ENCODE assay signal across 25 cellular contexts in the genomic region with DNA sequence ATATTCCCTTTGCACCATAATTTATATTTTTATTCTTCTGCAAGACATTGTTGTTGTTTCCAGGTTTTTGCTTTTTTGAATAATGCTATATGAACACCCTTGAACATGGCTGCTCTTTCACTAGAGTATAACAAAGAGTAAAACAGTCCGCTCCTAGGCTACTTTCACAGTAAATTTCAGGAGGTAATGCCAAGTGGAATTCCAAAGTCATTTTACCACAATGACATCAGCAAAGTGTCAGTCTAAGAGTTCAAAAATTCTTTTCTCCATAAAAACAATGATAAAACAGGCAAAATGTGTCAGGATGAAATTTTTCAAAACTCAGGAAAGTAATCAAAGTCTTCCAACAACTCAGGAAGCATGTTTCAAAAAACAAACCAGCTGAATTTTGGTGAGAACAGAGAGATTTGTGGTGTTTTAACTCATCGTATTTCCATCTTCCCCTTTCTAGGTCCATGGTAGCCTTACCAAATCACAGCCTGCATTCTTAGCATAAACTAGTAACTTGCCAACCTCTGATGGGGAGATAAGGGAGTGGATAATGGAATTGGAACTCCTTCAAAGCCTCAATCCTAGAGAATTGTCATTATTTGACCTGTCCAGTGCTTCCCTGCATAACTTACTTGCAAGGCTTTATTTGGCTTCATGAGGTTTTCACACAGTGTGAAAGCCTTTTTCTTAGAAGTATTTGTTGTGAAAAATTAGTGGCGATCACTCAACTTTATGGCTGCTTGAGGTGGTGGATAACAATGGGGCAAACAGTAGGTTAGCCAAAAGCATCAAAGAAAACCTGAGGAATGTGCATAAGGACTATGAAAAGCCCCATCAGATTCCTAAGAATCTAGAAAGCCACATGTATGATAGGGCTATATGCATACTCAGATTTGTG.
DNase-seq lines count a peak whose midpoint lies in the region; ATAC-seq and TF ChIP-seq lines count a peak whose summit lies in the region.
"Had no signal": no experiment of that assay in that cellular context is flagged by ENCODE, and none has a peak within 500 bp of the region (broad histone marks: within the 10 kb centered on the region; RNA-seq: fewer than 3 reads in every experiment).

No MANE protein-coding gene starts in this region.

- H3K14ac ChIP-seq in IMR-90 (replicated peaks; ENCODE audit: low read depth, low read length), result no peak overlapping the region

- no peaks in the 10 kb centered on the region for H3K36me3 ChIP-seq in IMR-90 (ENCODE audit: control insufficient read depth, insufficient read depth, low read length)
- H3K36me3 ChIP-seq: prostate gland, sigmoid colon, upper lobe of right lung had no signal

- no peak overlapping the region for H3K23ac ChIP-seq in IMR-90 (ENCODE audit: low read depth, low read length)

- H2BK15ac ChIP-seq in IMR-90 (ENCODE audit: low read depth, low read length), result no peak overlapping the region

- no peak overlapping the region for H3K4me2 ChIP-seq in IMR-90 (ENCODE audit: low read depth, low read length)

- no peaks in the 10 kb centered on the region for H3K9me3 ChIP-seq in IMR-90 (ENCODE audit: control insufficient read depth, insufficient read depth, low read length)
- H3K9me3 ChIP-seq: prostate gland, sigmoid colon, upper lobe of right lung had no signal

- no peak for TF ChIP-seq POLR2A in IMR-90 (IDR thresholded peaks at IDR 0.05; ENCODE audit: low read depth, low read length)

- no TSS peak for BruUV-seq in IMR-90 (replicated peaks; lab: Mats Ljungman, UMichigan)

- H3K4me3 ChIP-seq in IMR-90 (ENCODE audit: insufficient read depth, low read depth, low read length), result no peak overlapping the region
- no peak overlapping the region for H3K4me3 ChIP-seq in astrocyte of the cerebellum (ENCODE audit: low read depth, low read length)
- H3K4me3 ChIP-seq: prostate gland, sigmoid colon, upper lobe of right lung had no signal

- H3K27ac Mint-ChIP-seq in memory B cell, result peak overlapping the region; percentile 57
- H3K27ac Mint-ChIP-seq in activated naive CD8-positive, alpha-beta T cell treated with anti-CD3 and anti-CD28 coated beads for 36 hours, result no peak overlapping the region
- no peak overlapping the region for H3K27ac Mint-ChIP-seq in activated T-cell treated with anti-CD3 and anti-CD28 coated beads, Interleukin-2, amount 50 U/mL, for 72 hours
- H3K27ac Mint-ChIP-seq: activated CD8-positive, alpha-beta T cell treated with anti-CD3 and anti-CD28 coated beads, Interleukin-2, amount 10 ng/mL, durations not matched to agents 7 days and 5 days; brain; IgD-negative memory B cell; stimulated activated memory B cell treated with anti-CD40 and anti-IgM and Interleukin-4, amounts not matched to agents 10 μg/mL and 1 μg/mL and 100 μg/mL, for 72 hours; T-helper 17 cell had no signal

- H3K27ac ChIP-seq in IMR-90 (ENCODE audit: insufficient read depth, low read length), result no peak overlapping the region
- H3K27ac ChIP-seq: prostate gland, sigmoid colon, upper lobe of right lung had no signal

- dilution Hi-C loops in IMR-90 (cut with HindIII; ENCODE audit: low sequenced_read_pairs, unreplicated experiment), result no loop called here

- no CpG with 5 or more reads among the region's 3 CpGs for WGBS in IMR-90 (ENCODE audit: extremely low coverage in 2 of 2, insufficient read length in 1 of 2), 2 experiments

- H2BK120ac ChIP-seq in IMR-90 (ENCODE audit: low read depth, low read length), result no peak overlapping the region

- no peak overlapping the region for H3K4me3 Mint-ChIP-seq in memory B cell
- H3K4me3 Mint-ChIP-seq in activated naive CD8-positive, alpha-beta T cell treated with anti-CD3 and anti-CD28 coated beads for 36 hours, result no peak overlapping the region
- H3K4me3 Mint-ChIP-seq in activated T-cell treated with anti-CD3 and anti-CD28 coated beads, Interleukin-2, amount 50 U/mL, for 72 hours, result no peak overlapping the region
- H3K4me3 Mint-ChIP-seq: activated CD8-positive, alpha-beta T cell treated with anti-CD3 and anti-CD28 coated beads, Interleukin-2, amount 10 ng/mL, durations not matched to agents 7 days and 5 days; brain; IgD-negative memory B cell; stimulated activated memory B cell treated with anti-CD40 and anti-IgM and Interleukin-4, amounts not matched to agents 10 μg/mL and 1 μg/mL and 100 μg/mL, for 72 hours; T-helper 17 cell had no signal

- H3K9ac ChIP-seq in IMR-90 (ENCODE audit: low read depth, low read length), result no peak overlapping the region

- peak overlapping the region; percentile 47; the same call in 1 of the 2 replicates for H3K18ac ChIP-seq in IMR-90 (ENCODE audit: low read depth, low read length)

- ATAC-seq in IMR-90 (ENCODE audit: low read depth) (no peak), memory B cell (ENCODE audit: low read depth) (no peak)
- ATAC-seq in activated T-cell treated with anti-CD3 and anti-CD28 coated beads, Interleukin-2, amount 50 U/mL, for 72 hours (replicated peaks in 1 of 2), result no peak
- ATAC-seq: activated CD8-positive, alpha-beta T cell treated with anti-CD3 and anti-CD28 coated beads, Interleukin-2, amount 10 ng/mL, durations not matched to agents 7 days and 5 days; left cardiac atrium; stimulated activated memory B cell treated with anti-CD40 and anti-IgM and Interleukin-4, amounts not matched to agents 10 μg/mL and 1 μg/mL and 100 μg/mL, for 72 hours; T-helper 17 cell; upper lobe of right lung had no signal

- TF ChIP-seq RAD21 in IMR-90 (IDR thresholded peaks at IDR 0.05; ENCODE audit: low read length), result no peak

- POLR2A ChIA-PET in IMR-90 (lab: Charles Lee; ENCODE audit: unreplicated experiment), result no interaction called here

- H4K8ac ChIP-seq in IMR-90 (ENCODE audit: low read depth in 2 of 2, low read length in 2 of 2), result no peak overlapping the region

- CTCF ChIA-PET in IMR-90 (lab: Yijun Ruan, JAX), result no interaction called here

- H2BK20ac ChIP-seq in IMR-90 (ENCODE audit: low read depth, low read length), result no peak overlapping the region

- H3K27me3 ChIP-seq in IMR-90 (ENCODE audit: control insufficient read depth, insufficient read depth, low read length), result no peaks in the 10 kb centered on the region
- H3K27me3 ChIP-seq: sigmoid colon, upper lobe of right lung had no signal

- in situ Hi-C loops in IMR-90 (cut with MboI; ENCODE audit: low sequenced_read_pairs) (no loop called here), astrocyte of the cerebellum (cut with HindIII; ENCODE audit: low sequenced_read_pairs) (no loop called here)

- no peak overlapping the region for H2BK5ac ChIP-seq in IMR-90 (ENCODE audit: low read depth, low read length, poor library complexity, severe bottlenecking)

- no peaks in the 10 kb centered on the region for H3K9me3 Mint-ChIP-seq in memory B cell
- H3K9me3 Mint-ChIP-seq in activated naive CD8-positive, alpha-beta T cell treated with anti-CD3 and anti-CD28 coated beads for 36 hours, result no peaks in the 10 kb centered on the region
- H3K9me3 Mint-ChIP-seq in activated T-cell treated with anti-CD3 and anti-CD28 coated beads, Interleukin-2, amount 50 U/mL, for 72 hours, result no peaks in the 10 kb centered on the region
- H3K9me3 Mint-ChIP-seq: IgD-negative memory B cell; stimulated activated memory B cell treated with anti-CD40 and anti-IgM and Interleukin-4, amounts not matched to agents 10 μg/mL and 1 μg/mL and 100 μg/mL, for 72 hours had no signal

- H2AK5ac ChIP-seq in IMR-90 (ENCODE audit: low read depth, low read length), result no peak overlapping the region

- no peak overlapping the region for H4K91ac ChIP-seq in IMR-90 (ENCODE audit: insufficient read depth, low read depth, low read length)

- H4K5ac ChIP-seq in IMR-90 (ENCODE audit: low read depth, low read length), result no peak overlapping the region; the same call in 1 of the 2 replicates

- peak; percentile 60 for DNase-seq in EL
- DNase-seq in IMR-90, result peak; percentile 40
- DNase-seq in astrocyte of the cerebellum (ENCODE audit: low read depth), result peak; percentile 98
- DNase-seq in memory B cell (ENCODE audit: low spot score in 2 of 2), result no peak
- DNase-seq in NCI-H1092 (lab: John Stamatoyannopoulos, UW), result no peak
- DNase-seq in DMS153 treated with DMSO at 0.1 percent for 48 hours (lab: John Stamatoyannopoulos, UW; ENCODE audit: unreplicated experiment), result no peak
- no peak for DNase-seq in activated naive CD8-positive, alpha-beta T cell treated with anti-CD3 and anti-CD28 coated beads for 36 hours
- no peak for DNase-seq in activated T-cell treated with anti-CD3 and anti-CD28 coated beads, Interleukin-2, amount 50 U/mL, for 72 hours
- DNase-seq: ACHN; activated CD8-positive, alpha-beta T cell treated with anti-CD3 and anti-CD28 coated beads, Interleukin-2, amount 10 ng/mL, durations not matched to agents 7 days and 5 days; activated effector memory CD4-positive, alpha-beta T cell treated with Interleukin-2 at 50 U/mL for 16 hours; effector CD4-positive, alpha-beta T cell; foreskin melanocyte; left cardiac atrium; NCI-H1105; NCI-H2029; NCI-H526 treated with DMSO at 0.1 percent for 48 hours; sigmoid colon; stimulated activated CD4-positive, alpha-beta T cell treated with anti-CD3 and anti-CD28 coated beads, Interleukin-4, amount 100 ng/mL, for 4 hours; T-helper 17 cell; upper lobe of right lung had no signal

- H3K79me1 ChIP-seq in IMR-90 (ENCODE audit: low read depth in 1 of 2, low read length in 2 of 2), result no peaks in the 10 kb centered on the region

- H3K36me3 Mint-ChIP-seq in memory B cell, result peaks cover under 1% of the 10 kb centered on the region
- no peaks in the 10 kb centered on the region for H3K36me3 Mint-ChIP-seq in activated naive CD8-positive, alpha-beta T cell treated with anti-CD3 and anti-CD28 coated beads for 36 hours
- no peaks in the 10 kb centered on the region for H3K36me3 Mint-ChIP-seq in activated T-cell treated with anti-CD3 and anti-CD28 coated beads, Interleukin-2, amount 50 U/mL, for 72 hours (ENCODE audit: insufficient read depth in 2 of 2)
- H3K36me3 Mint-ChIP-seq: brain had no signal

- H3K4me1 ChIP-seq in IMR-90 (ENCODE audit: control insufficient read depth, insufficient read depth, low read length), result peaks cover 3% of the 10 kb centered on the region
- H3K4me1 ChIP-seq: upper lobe of right lung had no signal

- H3K9me1 ChIP-seq in IMR-90 (ENCODE audit: insufficient read depth, low read length), result peaks cover under 1% of the 10 kb centered on the region; the same call in 1 of the 2 replicates

- no peak overlapping the region for H2AK9ac ChIP-seq in IMR-90 (replicated peaks; ENCODE audit: low read depth, low read length, poor library complexity)

- no peaks in the 10 kb centered on the region for H3K4me1 Mint-ChIP-seq in memory B cell
- H3K4me1 Mint-ChIP-seq in activated naive CD8-positive, alpha-beta T cell treated with anti-CD3 and anti-CD28 coated beads for 36 hours, result no peaks in the 10 kb centered on the region
- H3K4me1 Mint-ChIP-seq in activated T-cell treated with anti-CD3 and anti-CD28 coated beads, Interleukin-2, amount 50 U/mL, for 72 hours (ENCODE audit: low read depth), result no peaks in the 10 kb centered on the region
- H3K4me1 Mint-ChIP-seq: brain; IgD-negative memory B cell; stimulated activated memory B cell treated with anti-CD40 and anti-IgM and Interleukin-4, amounts not matched to agents 10 μg/mL and 1 μg/mL and 100 μg/mL, for 72 hours; T-helper 17 cell had no signal

- H3K27me3 Mint-ChIP-seq in memory B cell, result no peaks in the 10 kb centered on the region
- no peaks in the 10 kb centered on the region for H3K27me3 Mint-ChIP-seq in activated naive CD8-positive, alpha-beta T cell treated with anti-CD3 and anti-CD28 coated beads for 36 hours
- H3K27me3 Mint-ChIP-seq in activated T-cell treated with anti-CD3 and anti-CD28 coated beads, Interleukin-2, amount 50 U/mL, for 72 hours (ENCODE audit: low read depth), result no peaks in the 10 kb centered on the region
- H3K27me3 Mint-ChIP-seq: brain; IgD-negative memory B cell; stimulated activated memory B cell treated with anti-CD40 and anti-IgM and Interleukin-4, amounts not matched to agents 10 μg/mL and 1 μg/mL and 100 μg/mL, for 72 hours; T-helper 17 cell had no signal

- intact Hi-C loops in IMR-90 (cut with micrococcal nuclease), result no loop called here

- TF ChIP-seq CTCF in IMR-90 (conservative IDR thresholded peaks at IDR 0.05; ENCODE audit: low read depth, low read length), result no peak
- no peak for TF ChIP-seq CTCF in astrocyte of the cerebellum (IDR thresholded peaks at IDR 0.05; ENCODE audit: low read depth, low read length, missing control alignments)

- no peaks in the 10 kb centered on the region for H4K20me1 ChIP-seq in IMR-90 (ENCODE audit: insufficient read depth, low read length)

- H3K56ac ChIP-seq in IMR-90 (ENCODE audit: extremely low read depth, insufficient read depth, low read length), result no peak overlapping the region

- no peak overlapping the region for H2AFZ ChIP-seq in IMR-90 (replicated peaks; ENCODE audit: low read length, poor library complexity)

- H3K4ac ChIP-seq in IMR-90 (ENCODE audit: low read depth, low read length), result no peak overlapping the region

Comparison
In these comparisons a context has a peak if more than half of its experiments do, and no peak if none do; other contexts are left out.
1. DNase-seq: peak in EL (single experiment), IMR-90 (single experiment) and astrocyte of the cerebellum (single experiment); none in memory B cell (0 of 2), NCI-H1092 (single experiment), DMS153 treated with DMSO at 0.1 percent for 48 hours (single experiment), activated naive CD8-positive, alpha-beta T cell treated with anti-CD3 and anti-CD28 coated beads for 36 hours (single experiment) and activated T-cell treated with anti-CD3 and anti-CD28 coated beads, Interleukin-2, amount 50 U/mL, for 72 hours (0 of 2).